30 cellular contexts compared by ENCODE assay signal in genomic region chr20:61994546-61994945, GRCh38.
"Had no signal": no experiment of that assay in that cellular context is flagged by ENCODE, and none has a peak within 500 bp of the region (broad histone marks: within the 10 kb centered on the region; RNA-seq: fewer than 3 reads in every experiment).

No MANE protein-coding gene starts in this region.

- H3K4me3 ChIP-seq: neural progenitor cell, ovary, psoas muscle, skin epidermis, smooth muscle cell, spleen, suprapubic skin, testis, tibial artery, transverse colon, upper lobe of right lung, uterus had no signal

- H3K9me3 ChIP-seq: ovary, testis, uterus had no signal

- H3K4me2 ChIP-seq: neural progenitor cell, smooth muscle cell had no signal

- H3K4me1 Mint-ChIP-seq: nephron; neural progenitor cell; stimulated activated naive CD8-positive, alpha-beta T cell treated with anti-CD3 and anti-CD28 coated beads, Interleukin-15, amount 100 ng/mL, for 72 hours had no signal

- H3K27me3 Mint-ChIP-seq: progenitor cell of endocrine pancreas; stimulated activated memory B cell treated with anti-CD40 and anti-IgM and Interleukin-4, amounts not matched to agents 10 μg/mL and 1 μg/mL and 100 μg/mL, for 72 hours; stimulated activated naive CD8-positive, alpha-beta T cell treated with anti-CD3 and anti-CD28 coated beads, Interleukin-15, amount 100 ng/mL, for 72 hours; type B pancreatic cell had no signal

- H3K27ac Mint-ChIP-seq: natural killer cell; nephron; neural progenitor cell; progenitor cell of endocrine pancreas; stimulated activated memory B cell treated with anti-CD40 and anti-IgM and Interleukin-4, amounts not matched to agents 10 μg/mL and 1 μg/mL and 100 μg/mL, for 72 hours; type B pancreatic cell had no signal

- ATAC-seq: natural killer cell; psoas muscle; right cardiac atrium; sciatic nerve; stimulated activated memory B cell treated with anti-CD40 and anti-IgM and Interleukin-4, amounts not matched to agents 10 μg/mL and 1 μg/mL and 100 μg/mL, for 72 hours; stimulated activated naive CD8-positive, alpha-beta T cell treated with anti-CD3 and anti-CD28 coated beads, Interleukin-15, amount 100 ng/mL, for 72 hours; stimulated activated naive CD8-positive, alpha-beta T cell treated with anti-CD3 and anti-CD28 coated beads, Interleukin-15, Interleukin-2, amounts not matched to agents 100 U/mL and 50 U/mL, for 24 hours; upper lobe of right lung had no signal

- H3K27ac ChIP-seq: neural progenitor cell, ovary, parathyroid adenoma, psoas muscle, skin epidermis, spleen, suprapubic skin, testis, tibial artery, transverse colon, upper lobe of right lung, uterus had no signal

- H3K4me1 ChIP-seq: neural progenitor cell, parathyroid adenoma, psoas muscle, spleen, suprapubic skin, testis, tibial artery, transverse colon, upper lobe of right lung, uterus had no signal

- H3K36me3 ChIP-seq: ovary, uterus had no signal

- H3K4me3 Mint-ChIP-seq: natural killer cell; nephron; neural progenitor cell; stimulated activated memory B cell treated with anti-CD40 and anti-IgM and Interleukin-4, amounts not matched to agents 10 μg/mL and 1 μg/mL and 100 μg/mL, for 72 hours; stimulated activated naive CD8-positive, alpha-beta T cell treated with anti-CD3 and anti-CD28 coated beads, Interleukin-15, amount 100 ng/mL, for 72 hours; type B pancreatic cell had no signal

- H3K9ac ChIP-seq: neural progenitor cell, parathyroid adenoma had no signal

- DNase-seq: natural killer cell; occipital lobe; ovary; psoas muscle; spleen; stimulated activated CD4-positive, alpha-beta T cell treated with anti-CD3 and anti-CD28 coated beads, Interleukin-12 subunit alpha, Interleukin-12 subunit beta, amount 100 ng/mL, for 4 hours; stimulated activated CD4-positive, alpha-beta T cell treated with anti-CD3 and anti-CD28 coated beads, Interleukin-1b, Interleukin-23, amount 100 ng/mL, for 48 hours; stimulated activated CD4-positive, alpha-beta T cell treated with anti-CD3 and anti-CD28 coated beads, Interleukin-4, amount 100 ng/mL, for 1 hour; stimulated activated CD4-positive, alpha-beta T cell treated with anti-CD3 and anti-CD28 coated beads, Interleukin-4, amount 100 ng/mL, for 4 hours; stimulated activated CD8-positive, alpha-beta memory T cell treated with anti-CD3 and anti-CD28 coated beads, Interleukin-4, amount 100 ng/mL, for 48 hours; stimulated activated naive CD4-positive, alpha-beta T cell; stimulated activated naive CD8-positive, alpha-beta T cell treated with anti-CD3 and anti-CD28 coated beads, Interleukin-15, amount 100 ng/mL, for 72 hours; stimulated activated naive CD8-positive, alpha-beta T cell treated with anti-CD3 and anti-CD28 coated beads, Interleukin-15, Interleukin-2, amounts not matched to agents 100 U/mL and 50 U/mL, for 24 hours; substantia nigra; testis; tibial artery; transverse colon; upper lobe of right lung; uterus had no signal

- H3K27me3 ChIP-seq: neural progenitor cell, ovary, spleen, suprapubic skin, testis, tibial artery, transverse colon, upper lobe of right lung, uterus had no signal

- H2AFZ ChIP-seq: neural progenitor cell, parathyroid adenoma had no signal
